Comparison of ENCODE assay signal across 8 cellular contexts in genomic region chr19:4831351-4832340, GRCh38. TPM values are rescaled to one million over a fixed set of nuclear protein-coding genes. Genes with fewer than 3 reads are reported as not detected.
DNase-seq lines count a peak whose midpoint lies in the region; ATAC-seq and TF ChIP-seq lines count a peak whose summit lies in the region.

TICAM1 (minus strand) TSS chr19:4831712; CDS start chr19:4818377, 13,335 bp downstream.

- ATAC-seq in HG03025 (IDR thresholded peaks at IDR 0.05; ENCODE audit: low FRiP score, unreplicated experiment), result peak; percentile 52
- ATAC-seq in Right ventricle myocardium superior (ENCODE audit: poor library complexity), result peak; percentile 98
- ATAC-seq in upper lobe of left lung (ENCODE audit: low FRiP score in 2 of 2), result peak; percentile 91 to 98

- WGBS in upper lobe of left lung, 2 donors, result 6 to 11% methylated on average over 19 to 45 of the region's 60 CpGs

- DNase-seq in NCI-H146 (lab: John Stamatoyannopoulos, UW), result peak; percentile 17
- DNase-seq in NCI-H146 treated with DMSO at 0.1 percent for 48 hours (lab: John Stamatoyannopoulos, UW; ENCODE audit: unreplicated experiment), result no peak
- DNase-seq in SK-N-MC (ENCODE audit: low read depth, low spot score), result no peak
- peak; percentile 80 for DNase-seq in activated naive CD4-positive, alpha-beta T cell treated with anti-CD3 and anti-CD28 coated beads, Interleukin-2, amount 50 U/mL, for 16 hours
- peak; percentile 89 for DNase-seq in Right ventricle myocardium superior
- DNase-seq in posterior cingulate gyrus, result peak in 9 of 10 donors; percentile 36 to 91 (median 46)
- peak; percentile 86 to 96 for DNase-seq in upper lobe of left lung

- TF ChIP-seq EP300 in upper lobe of left lung (IDR thresholded peaks at IDR 0.05), result no peak

- no peaks in the 10 kb centered on the region for H3K27me3 ChIP-seq in upper lobe of left lung

- H3K4me3 ChIP-seq in SK-N-MC, result peak within 1 kb of the TSS; percentile 98
- H3K4me3 ChIP-seq in upper lobe of left lung, result peak within 1 kb of the TSS; percentile 73 to 97 (median 79)

- peaks cover 20 to 37% (median 21%) of the 10 kb centered on the region in 4 donors for H3K4me1 ChIP-seq in upper lobe of left lung

- H3K36me3 ChIP-seq in SK-N-MC (ENCODE audit: insufficient read depth, low read length) (no peaks in the 10 kb centered on the region), upper lobe of left lung (no peaks in the 10 kb centered on the region)

- TF ChIP-seq CTCF in upper lobe of left lung (IDR thresholded peaks at IDR 0.05), result peak in 2 of 6 experiments; percentile 40 to 46

- H3K9me3 ChIP-seq in SK-N-MC (ENCODE audit: low read depth, low read length) (no peaks in the 10 kb centered on the region), upper lobe of left lung (no peaks in the 10 kb centered on the region)

- TF ChIP-seq POLR2A in upper lobe of left lung (IDR thresholded peaks at IDR 0.05), result peak in 3 of 4 donors; percentile 84 to 93 (median 87)

- no peak within 1 kb of the TSS for H3K27ac ChIP-seq in SK-N-MC
- H3K27ac ChIP-seq in upper lobe of left lung, result peak within 1 kb of the TSS; percentile 91 to 98 (median 93)

- H3K9ac ChIP-seq in SK-N-MC (ENCODE audit: insufficient read length), result peak within 1 kb of the TSS; percentile 83

- intact Hi-C loops in Right ventricle myocardium superior (cut with DNase I) (no loop called here), posterior cingulate gyrus (cut with DNase I) (no loop called here)

RNA-seq across cellular contexts. Expression of gene TICAM1, which starts in this region (rescaled TPM):
- total RNA-seq in Right ventricle myocardium superior (7.4 TPM), upper lobe of left lung (10 to 100 TPM in 5 of 6 donors, 1 to 10 TPM in 1; 9.0 to 23.3 (median 17.1) TPM)

Comparison
In these comparisons a context has a peak if more than half of its experiments do, and no peak if none do; other contexts are left out.
1. DNase-seq: peak in NCI-H146 (single experiment), activated naive CD4-positive, alpha-beta T cell treated with anti-CD3 and anti-CD28 coated beads, Interleukin-2, amount 50 U/mL, for 16 hours (single experiment), Right ventricle myocardium superior (single experiment), posterior cingulate gyrus (9 of 10) and upper lobe of left lung (2 of 2); none in NCI-H146 treated with DMSO at 0.1 percent for 48 hours (single experiment) and SK-N-MC (single experiment).
2. Peak in every context shown above with its lines, with median percentiles within 50 percentile points of each other: ATAC-seq.